In genomic region chr1:99645699-99646531, GRCh38 we compare ENCODE assay signal across 1 cellular context.
TF ChIP-seq lines count a peak whose summit lies in the region.

A gene with protein sequence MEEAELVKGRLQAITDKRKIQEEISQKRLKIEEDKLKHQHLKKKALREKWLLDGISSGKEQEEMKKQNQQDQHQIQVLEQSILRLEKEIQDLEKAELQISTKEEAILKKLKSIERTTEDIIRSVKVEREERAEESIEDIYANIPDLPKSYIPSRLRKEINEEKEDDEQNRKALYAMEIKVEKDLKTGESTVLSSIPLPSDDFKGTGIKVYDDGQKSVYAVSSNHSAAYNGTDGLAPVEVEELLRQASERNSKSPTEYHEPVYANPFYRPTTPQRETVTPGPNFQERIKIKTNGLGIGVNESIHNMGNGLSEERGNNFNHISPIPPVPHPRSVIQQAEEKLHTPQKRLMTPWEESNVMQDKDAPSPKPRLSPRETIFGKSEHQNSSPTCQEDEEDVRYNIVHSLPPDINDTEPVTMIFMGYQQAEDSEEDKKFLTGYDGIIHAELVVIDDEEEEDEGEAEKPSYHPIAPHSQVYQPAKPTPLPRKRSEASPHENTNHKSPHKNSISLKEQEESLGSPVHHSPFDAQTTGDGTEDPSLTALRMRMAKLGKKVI (plus strand): TSS chr1:99646113. CDS start chr1:99646318, 205 bp downstream.

TF ChIP-seq in HEK293, 187 proteins besides CTCF, POLR2A, EP300 and RAD21 (continued from another document):
- no peak for TF ChIP-seq ZNF211 (tag by site-specific recombination; IDR thresholded peaks at IDR 0.05; ENCODE audit: low read depth)
- no peak for TF ChIP-seq ZNF529 (tag by site-specific recombination; IDR thresholded peaks at IDR 0.05; ENCODE audit: insufficient replicate concordance)
- no peak for TF ChIP-seq EGR2 (tag by site-specific recombination; IDR thresholded peaks at IDR 0.05; ENCODE audit: low read depth)
- no peak for TF ChIP-seq AEBP2 (tag by site-specific recombination; IDR thresholded peaks at IDR 0.05; ENCODE audit: borderline replicate concordance)
- TF ChIP-seq ZNF830 (tag by site-specific recombination; IDR thresholded peaks at IDR 0.05; ENCODE audit: low read depth), result no peak
- 0 out of 2 replicates have a peak, but pooled peaks have one; percentile 29 for TF ChIP-seq ZNF600 (tag by site-specific recombination; IDR thresholded peaks at IDR 0.05)
